In the genomic region with DNA sequence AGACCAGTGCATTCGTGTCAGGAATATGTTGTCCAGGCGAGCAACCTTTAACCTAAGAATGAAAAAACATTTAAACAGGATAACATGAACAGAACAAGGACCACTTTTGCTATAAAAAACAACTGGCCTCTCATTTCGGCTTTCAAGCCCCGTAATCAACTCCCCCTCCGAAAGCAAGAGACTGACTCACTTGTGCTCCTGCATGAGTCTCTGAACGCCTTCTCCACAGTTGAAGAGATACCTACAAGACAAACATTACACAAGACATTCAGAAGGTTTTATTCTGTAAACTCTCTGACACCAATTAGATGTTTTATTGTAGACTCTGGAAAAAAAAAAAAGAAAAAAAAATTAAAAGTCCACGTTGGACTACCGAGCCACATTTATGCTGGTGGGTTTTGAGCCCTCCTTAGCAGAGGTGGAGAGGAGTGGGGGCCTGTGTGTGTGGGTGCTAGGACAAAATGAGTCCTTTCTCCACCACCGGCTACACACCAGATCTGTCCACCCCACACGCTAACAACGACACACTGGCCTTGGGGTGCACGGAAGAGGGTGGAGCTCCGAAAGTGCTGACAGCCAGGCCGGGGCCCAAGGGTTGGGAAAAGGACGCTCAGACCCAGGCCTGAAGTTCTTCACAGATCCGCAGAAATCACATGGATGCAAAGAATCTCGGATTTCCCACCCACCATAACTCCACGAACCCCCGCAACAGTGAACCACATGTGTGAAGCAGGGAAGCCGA, we compare ENCODE assay signal across 8 cellular contexts. TPM values are rescaled to one million over a fixed set of nuclear protein-coding genes. Genes with fewer than 3 reads are reported as not detected.
DNase-seq lines count a peak whose midpoint lies in the region; ATAC-seq and TF ChIP-seq lines count a peak whose summit lies in the region.

No MANE protein-coding gene starts in this region.

- H3K9me3 ChIP-seq in SJCRH30 (replicated peaks) (no peaks in the 10 kb centered on the region), neural progenitor cell (ENCODE audit: low read depth) (no peaks in the 10 kb centered on the region)

- no peak overlapping the region for H3K27ac Mint-ChIP-seq in neural progenitor cell

- H3K36me3 Mint-ChIP-seq in neural progenitor cell: peaks cover 14% of the 10 kb centered on the region

- DNase-seq in SJCRH30 (no peak), neural progenitor cell (ENCODE audit: low spot score) (no peak), DMS153 (lab: John Stamatoyannopoulos, UW) (no peak), NCI-H1105 treated with DMSO at 0.1 percent for 48 hours (lab: John Stamatoyannopoulos, UW) (no peak), SK-N-DZ (ENCODE audit: low spot score) (no peak)

- H3K4me3 ChIP-seq in SJCRH30: peak overlapping the region; percentile 86
- peak overlapping the region; percentile 78 for H3K4me3 ChIP-seq in neural progenitor cell

- peaks cover 7% of the 10 kb centered on the region for H3K4me1 Mint-ChIP-seq in neural progenitor cell

- TF ChIP-seq CTCF in neural progenitor cell (IDR thresholded peaks at IDR 0.05): no peak

- peaks cover 3% of the 10 kb centered on the region for H3K27me3 Mint-ChIP-seq in neural progenitor cell (ENCODE audit: insufficient read depth, low read depth)

- no peaks in the 10 kb centered on the region for H3K27me3 ChIP-seq in SJCRH30
- no peaks in the 10 kb centered on the region for H3K27me3 ChIP-seq in neural progenitor cell

- peak overlapping the region; percentile 92 for H2AFZ ChIP-seq in neural progenitor cell (replicated peaks)

- peaks cover 7% of the 10 kb centered on the region for H3F3A ChIP-seq in neural progenitor cell (ENCODE audit: low read depth)

- H3K4me1 ChIP-seq in SJCRH30: peaks cover 6% of the 10 kb centered on the region; the same call in 1 of the 2 replicates
- peaks cover 5% of the 10 kb centered on the region for H3K4me1 ChIP-seq in neural progenitor cell

- peak overlapping the region; percentile 44 for H3K9ac ChIP-seq in neural progenitor cell

- H3K4me3 Mint-ChIP-seq in neural progenitor cell: peak overlapping the region; percentile 94

- peaks cover 17% of the 10 kb centered on the region for H3K79me2 ChIP-seq in neural progenitor cell (ENCODE audit: low read depth)

- H3K4me2 ChIP-seq in neural progenitor cell: peak overlapping the region; percentile 93

- no peaks in the 10 kb centered on the region for H3K9me3 Mint-ChIP-seq in neural progenitor cell

- H3K27ac ChIP-seq in SJCRH30 (peak overlapping the region; percentile 40), neural progenitor cell (peak overlapping the region; percentile 16)

- H3K36me3 ChIP-seq in SJCRH30: peaks cover 41% of the 10 kb centered on the region
- H3K36me3 ChIP-seq in neural progenitor cell: peaks cover 6% of the 10 kb centered on the region

- H4K20me1 ChIP-seq in neural progenitor cell (ENCODE audit: low read depth): peaks cover 8% of the 10 kb centered on the region

- ATAC-seq in GM18868 (IDR thresholded peaks at IDR 0.05; ENCODE audit: unreplicated experiment) (peak; percentile 2), HG02798 (IDR thresholded peaks at IDR 0.05; ENCODE audit: poor library complexity, unreplicated experiment) (peak; percentile 14), esophagus mucosa (peak; percentile 40)

RNA-seq across cellular contexts. Expression of a gene that starts 0.8 kb away (rescaled TPM):
- 187 and 208 TPM in 2 replicates for total RNA-seq in SJCRH30 (2014; rRNA removed; shearing (Covaris generic))
- total RNA-seq in esophagus mucosa: 39.0 TPM
- 70.5 and 82.3 TPM in 2 replicates for total RNA-seq in neural progenitor cell (ENCODE audit: low replicate concordance)
- 55.0 and 58.6 TPM in 2 replicates for polyA plus RNA-seq in SK-N-DZ (2014; cell fraction: cytosol; rRNA removed)
- polyA plus RNA-seq in SK-N-DZ (2014; cell fraction: nucleus; rRNA removed): 142 and 156 TPM in 2 replicates
